Comparison of ENCODE assay signal across 8 cellular contexts in genomic region chr5:139795074-139796001, GRCh38. TPM values are rescaled to one million over a fixed set of nuclear protein-coding genes. Genes with fewer than 3 reads are reported as not detected.
DNase-seq lines count a peak whose midpoint lies in the region; ATAC-seq and TF ChIP-seq lines count a peak whose summit lies in the region.

TSS of gene PSD2 (plus strand) at chr5:139795808. CDS start at chr5:139809441, 13,633 bp downstream.

- H3K4me3 ChIP-seq in gastroesophageal sphincter, result peak within 1 kb of the TSS; percentile 21 to 53

- peak; percentile 46 for ATAC-seq in activated CD8-positive, alpha-beta memory T cell treated with anti-CD3 and anti-CD28 coated beads, Interleukin-2, amount 10 ng/mL, durations not matched to agents 7 days and 5 days
- ATAC-seq in WTC11 (peak; percentile 45), gastroesophageal sphincter (peak; percentile 67), GM19467 (IDR thresholded peaks at IDR 0.05; ENCODE audit: unreplicated experiment) (no peak), HG03175 (IDR thresholded peaks at IDR 0.05; ENCODE audit: unreplicated experiment) (no peak)

- H3K9me3 Mint-ChIP-seq in activated CD8-positive, alpha-beta memory T cell treated with anti-CD3 and anti-CD28 coated beads, Interleukin-2, amount 10 ng/mL, durations not matched to agents 7 days and 5 days (ENCODE audit: low read depth), result no peaks in the 10 kb centered on the region
- H3K9me3 Mint-ChIP-seq in WTC11, result no peaks in the 10 kb centered on the region

- 20 to 37% methylated on average over 1 to 5 of the region's 83 CpGs for WGBS in gastroesophageal sphincter (ENCODE audit: low coverage in 1 of 2), 2 donors

- no peak for TF ChIP-seq EP300 in gastroesophageal sphincter (IDR thresholded peaks at IDR 0.05)

- peaks cover 61% of the 10 kb centered on the region for H3K27me3 ChIP-seq in gastroesophageal sphincter

- H3K4me3 Mint-ChIP-seq in activated CD8-positive, alpha-beta memory T cell treated with anti-CD3 and anti-CD28 coated beads, Interleukin-2, amount 10 ng/mL, durations not matched to agents 7 days and 5 days, result no peak within 1 kb of the TSS
- H3K4me3 Mint-ChIP-seq in WTC11, result peak within 1 kb of the TSS; percentile 67

- H3K27ac ChIP-seq in gastroesophageal sphincter, result no peak within 1 kb of the TSS

- H3K36me3 Mint-ChIP-seq in activated CD8-positive, alpha-beta memory T cell treated with anti-CD3 and anti-CD28 coated beads, Interleukin-2, amount 10 ng/mL, durations not matched to agents 7 days and 5 days, result no peaks in the 10 kb centered on the region
- no peaks in the 10 kb centered on the region for H3K36me3 Mint-ChIP-seq in WTC11

- no peaks in the 10 kb centered on the region for H3K36me3 ChIP-seq in gastroesophageal sphincter

- CTCF ChIA-PET in activated CD8-positive, alpha-beta memory T cell treated with anti-CD3 and anti-CD28 coated beads, Interleukin-2, amount 10 ng/mL, durations not matched to agents 7 days and 5 days (lab: Charles Lee), result interaction anchor here (1.4 to 2.1 kb wide), 2 partner anchors 8 to 12 kb away, joined by 3 to 8 read pairs; no protein-coding TSS in a partner anchor
- CTCF ChIA-PET in WTC11 (lab: Charles Lee), result interaction anchor here (1.1 to 5.1 kb wide), 7 partner anchors 8 to 173 kb away, joined by 3 to 58 read pairs (median 18); no protein-coding TSS in a partner anchor

- H3K27me3 Mint-ChIP-seq in activated CD8-positive, alpha-beta memory T cell treated with anti-CD3 and anti-CD28 coated beads, Interleukin-2, amount 10 ng/mL, durations not matched to agents 7 days and 5 days, result peaks cover 70% of the 10 kb centered on the region
- peaks cover 89% of the 10 kb centered on the region for H3K27me3 Mint-ChIP-seq in WTC11 (ENCODE audit: low read depth)

- H3K4me1 ChIP-seq in gastroesophageal sphincter, result peaks cover 0 to 18% (median 8%) of the 10 kb centered on the region in 3 donors

- no peak for DNase-seq in activated CD8-positive, alpha-beta memory T cell treated with anti-CD3 and anti-CD28 coated beads, Interleukin-2, amount 10 ng/mL, durations not matched to agents 7 days and 5 days
- DNase-seq in activated CD8-positive, alpha-beta memory T cell treated with anti-CD3 and anti-CD28 coated beads for 24 hours, result no peak
- DNase-seq in WTC11 (ENCODE audit: low spot score) (peak; percentile 61), putamen (ENCODE audit: low spot score) (peak; percentile 46), OCI-M2 (lab: John Stamatoyannopoulos, UW; ENCODE audit: unreplicated experiment) (no peak)

- TF ChIP-seq POLR2A in gastroesophageal sphincter (IDR thresholded peaks at IDR 0.05), result no peak

- H3K27ac Mint-ChIP-seq in activated CD8-positive, alpha-beta memory T cell treated with anti-CD3 and anti-CD28 coated beads, Interleukin-2, amount 10 ng/mL, durations not matched to agents 7 days and 5 days, result no peak within 1 kb of the TSS
- H3K27ac Mint-ChIP-seq in WTC11, result no peak within 1 kb of the TSS

- no peaks in the 10 kb centered on the region for H3K9me3 ChIP-seq in gastroesophageal sphincter

- POLR2A ChIA-PET in WTC11 (lab: Charles Lee), result no interaction called here

- H3K4me1 Mint-ChIP-seq in activated CD8-positive, alpha-beta memory T cell treated with anti-CD3 and anti-CD28 coated beads, Interleukin-2, amount 10 ng/mL, durations not matched to agents 7 days and 5 days, result peaks cover 3% of the 10 kb centered on the region
- peaks cover 5% of the 10 kb centered on the region; the same call in 1 of the 2 replicates for H3K4me1 Mint-ChIP-seq in WTC11

- TF ChIP-seq CTCF in WTC11 (IDR thresholded peaks at IDR 0.05) (no peak), gastroesophageal sphincter (IDR thresholded peaks at IDR 0.05) (no peak)

TF ChIP-seq in WTC11, 78 proteins besides CTCF, POLR2A, EP300 and RAD21:
- TF ChIP-seq ZNF425 (CRISPR knock-in tag; conservative IDR thresholded peaks at IDR 0.05) (no peak), ZNF263 (CRISPR knock-in tag; IDR thresholded peaks at IDR 0.05; ENCODE audit: low read depth) (peak; percentile 92), ZNF232 (CRISPR knock-in tag; IDR thresholded peaks at IDR 0.05) (no peak), NR1H2 (CRISPR knock-in tag; IDR thresholded peaks at IDR 0.05) (no peak), ZNF317 (CRISPR knock-in tag; IDR thresholded peaks at IDR 0.05; ENCODE audit: borderline replicate concordance, low read depth) (no peak), USF2 (CRISPR knock-in tag; IDR thresholded peaks at IDR 0.05) (no peak), ZSCAN18 (CRISPR knock-in tag; IDR thresholded peaks at IDR 0.05) (no peak), KAT7 (CRISPR knock-in tag; IDR thresholded peaks at IDR 0.05; ENCODE audit: borderline replicate concordance) (no peak)
TF ChIP-seq in WTC11: peak in this region for 1.

RNA-seq across cellular contexts. Expression of gene PSD2, which starts in this region (rescaled TPM):
- total RNA-seq in activated CD8-positive, alpha-beta memory T cell treated with anti-CD3 and anti-CD28 coated beads, Interleukin-2, amount 10 ng/mL, durations not matched to agents 7 days and 5 days, result not detected
- total RNA-seq in WTC11 (2021), result 0.55 to 0.57 TPM (median 0.57 TPM) in 3 replicates
- total RNA-seq in gastroesophageal sphincter, result under 1 TPM in 2 of 4 donors, not detected in 2; 0.13 to 0.16 TPM

Comparison
In these comparisons a context has a peak if more than half of its experiments do, and no peak if none do; other contexts are left out.
1. Peak in ATAC-seq in activated CD8-positive, alpha-beta memory T cell treated with anti-CD3 and anti-CD28 coated beads, Interleukin-2, amount 10 ng/mL, durations not matched to agents 7 days and 5 days; RNA of the gene not detected or under 1 TPM.
2. Peak in DNase-seq and ATAC-seq in WTC11; RNA of the gene not detected or under 1 TPM.
3. Peak in ATAC-seq and H3K4me3 ChIP-seq in gastroesophageal sphincter; RNA of the gene not detected or under 1 TPM.